In genomic region chr1:155729031-155729898, GRCh38 we compare ENCODE assay signal across 9 cellular contexts. TPM values are rescaled to one million over a fixed set of nuclear protein-coding genes. Genes with fewer than 3 reads are reported as not detected.
DNase-seq lines count a peak whose midpoint lies in the region; ATAC-seq, FAIRE-seq and TF ChIP-seq lines count a peak whose summit lies in the region.
"Had no signal": no experiment of that assay in that cellular context is flagged by ENCODE, and none has a peak within 500 bp of the region (broad histone marks: within the 10 kb centered on the region; RNA-seq: fewer than 3 reads in every experiment).

No MANE protein-coding gene starts in this region.

- FAIRE-seq in bronchial epithelial cell (lab: Jason Lieb, UNC): no peak

- no peak for ATAC-seq in HG03025 (IDR thresholded peaks at IDR 0.05; ENCODE audit: low FRiP score, unreplicated experiment)

- H3K27ac ChIP-seq in SJSA1 (no peak overlapping the region), stomach smooth muscle (ENCODE audit: low read length) (peak overlapping the region; percentile 41)
- H3K27ac ChIP-seq: BLaER1 treated with 17β-estradiol and CSF1 and Interleukin-3, amounts not matched to agents 10 nM and 100 nM had no signal

- TF ChIP-seq EP300 in Ishikawa (IDR thresholded peaks at IDR 0.05; ENCODE audit: borderline replicate concordance): no peak

- TF ChIP-seq CTCF in bronchial epithelial cell (IDR thresholded peaks at IDR 0.05; ENCODE audit: insufficient read depth, low read length, severe bottlenecking): peak; percentile 70

- H3K4me3 ChIP-seq in SJSA1 (no peak overlapping the region), bronchial epithelial cell (ENCODE audit: low read depth, low read length) (no peak overlapping the region), stomach smooth muscle (ENCODE audit: low read length in 2 of 2) (no peak overlapping the region)
- H3K4me3 ChIP-seq: BLaER1 treated with 17β-estradiol and CSF1 and Interleukin-3, amounts not matched to agents 10 nM and 100 nM had no signal

- H3K36me3 ChIP-seq in SJSA1 (peaks cover 61% of the 10 kb centered on the region), bronchial epithelial cell (ENCODE audit: control insufficient read depth, insufficient read depth, low read length) (peaks cover 10% of the 10 kb centered on the region), stomach smooth muscle (ENCODE audit: control insufficient read depth in 2 of 2, insufficient read depth in 2 of 2, low read length in 2 of 2) (peaks cover 2 to 8% of the 10 kb centered on the region in 2 donors)

- peak overlapping the region in 1 of 2 donors; percentile 44 for H3K9ac ChIP-seq in stomach smooth muscle (ENCODE audit: low read length in 2 of 2)

- DNase-seq in NCI-H1417 (lab: John Stamatoyannopoulos, UW) (peak; percentile 46 to 69 (median 64)), NCI-H1417 treated with DMSO at 0.1 percent for 48 hours (lab: John Stamatoyannopoulos, UW) (no peak), SJSA1 (ENCODE audit: low read depth in 1 of 2, low spot score in 2 of 2) (peak; percentile 36 to 61), bronchial epithelial cell (ENCODE audit: low read depth) (peak; percentile 68), kidney tubule cell (ENCODE audit: low spot score) (peak; percentile 56)

- H3K4me1 ChIP-seq in SJSA1 (replicated peaks) (no peaks in the 10 kb centered on the region), stomach smooth muscle (ENCODE audit: control insufficient read depth, insufficient read depth, low read length) (peaks cover 3% of the 10 kb centered on the region)
- H3K4me1 ChIP-seq: BLaER1 treated with 17β-estradiol and CSF1 and Interleukin-3, amounts not matched to agents 10 nM and 100 nM had no signal

- H3K27me3 ChIP-seq in SJSA1 (replicated peaks) (no peaks in the 10 kb centered on the region), bronchial epithelial cell (ENCODE audit: control insufficient read depth, insufficient read depth, low read length) (no peaks in the 10 kb centered on the region), stomach smooth muscle (ENCODE audit: control insufficient read depth in 1 of 2, insufficient read depth in 2 of 2, low read length in 2 of 2) (no peaks in the 10 kb centered on the region)
- H3K27me3 ChIP-seq: BLaER1 treated with 17β-estradiol and CSF1 and Interleukin-3, amounts not matched to agents 10 nM and 100 nM had no signal

- H3K9me3 ChIP-seq in SJSA1 (replicated peaks) (no peaks in the 10 kb centered on the region), stomach smooth muscle (ENCODE audit: control insufficient read depth in 2 of 2, low read length in 2 of 2) (no peaks in the 10 kb centered on the region)
- H3K9me3 ChIP-seq: BLaER1 treated with 17β-estradiol and CSF1 and Interleukin-3, amounts not matched to agents 10 nM and 100 nM had no signal

- peak; percentile 58 for TF ChIP-seq RAD21 in Ishikawa (IDR thresholded peaks at IDR 0.05; ENCODE audit: low read depth)

TF ChIP-seq in Ishikawa, 13 proteins besides CTCF, POLR2A, EP300 and RAD21:
- TF ChIP-seq REST (IDR thresholded peaks at IDR 0.05; ENCODE audit: low read depth) (no peak), ZBTB7A (IDR thresholded peaks at IDR 0.05; ENCODE audit: low read depth) (no peak), YY1 (IDR thresholded peaks at IDR 0.05; ENCODE audit: low read depth) (no peak), CEBPB (IDR thresholded peaks at IDR 0.05) (no peak), MAX (IDR thresholded peaks at IDR 0.05) (no peak), CREB1 (IDR thresholded peaks at IDR 0.05; ENCODE audit: low read depth) (no peak), TAF1 (IDR thresholded peaks at IDR 0.05; ENCODE audit: low read depth) (no peak), TEAD4 (IDR thresholded peaks at IDR 0.05) (no peak), FOXM1 (IDR thresholded peaks at IDR 0.05; ENCODE audit: borderline replicate concordance, low read depth) (no peak), TCF12 (IDR thresholded peaks at IDR 0.05; ENCODE audit: low read depth) (no peak), EGR1 (IDR thresholded peaks at IDR 0.05) (no peak), USF1 (IDR thresholded peaks at IDR 0.05) (no peak), NFIC (IDR thresholded peaks at IDR 0.05) (no peak)

RNA-seq across cellular contexts. Expression of gene DAP3, which starts 40.4 kb away (rescaled TPM):
- total RNA-seq in SJSA1 (2014; rRNA removed; shearing (Covaris generic)): 34.3 and 52.6 TPM in 2 replicates
- total RNA-seq in bronchial epithelial cell: 53.6 and 71.1 TPM in 2 replicates

RNA-seq across cellular contexts. Expression of gene YY1AP1, which starts 40.7 kb away (rescaled TPM):
- total RNA-seq in SJSA1 (2014; rRNA removed; shearing (Covaris generic)): 46.5 and 48.9 TPM in 2 replicates
- total RNA-seq in bronchial epithelial cell: 24.0 and 36.6 TPM in 2 replicates
